In the genomic region with DNA sequence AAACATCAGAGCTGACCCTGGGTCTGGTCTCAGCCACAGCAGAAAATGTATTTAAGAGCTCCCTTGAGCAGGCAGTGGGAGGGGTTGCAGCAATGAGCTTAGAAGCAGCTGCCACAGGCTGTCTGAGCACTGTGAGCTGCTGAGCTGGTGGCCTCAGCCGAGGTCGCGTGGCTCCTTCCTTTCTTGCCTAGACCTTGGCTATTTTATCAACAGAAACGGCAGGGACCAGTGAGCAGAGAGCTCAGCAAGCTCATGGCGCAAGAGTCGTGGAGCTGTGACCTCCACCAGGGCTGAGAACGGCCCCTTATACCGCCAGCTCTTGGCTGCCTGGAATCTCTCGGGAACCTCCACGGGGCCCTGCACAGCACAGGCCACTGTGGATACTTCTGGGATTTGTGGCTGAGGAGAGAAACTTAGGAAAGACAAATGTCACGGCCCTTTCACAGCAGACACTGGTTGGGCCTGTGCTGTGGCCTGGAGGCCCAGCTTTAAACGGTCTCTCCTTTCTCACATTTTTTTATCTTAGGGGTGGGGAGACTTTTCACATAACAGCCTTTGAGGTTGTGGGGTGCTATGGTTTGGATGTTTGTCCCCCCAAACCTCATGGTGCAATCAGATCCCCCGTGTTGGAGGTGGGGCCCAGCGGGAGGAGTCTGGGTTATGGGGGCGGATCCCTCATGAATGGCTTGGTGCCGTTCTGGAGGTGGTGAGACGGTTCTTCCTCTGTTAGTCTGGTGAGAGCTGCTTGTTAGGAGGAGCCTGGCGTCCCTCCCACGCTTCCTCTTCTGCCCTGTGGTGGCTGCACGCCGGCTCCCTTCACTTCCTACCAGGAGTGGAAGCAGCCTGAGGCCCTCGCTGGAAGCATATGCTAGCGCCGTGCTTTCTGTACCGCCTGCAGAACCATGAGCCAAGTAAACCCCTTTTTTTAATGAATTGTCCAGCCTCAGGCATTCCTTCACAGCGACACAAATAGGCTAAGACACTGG, we compare ENCODE assay signal across 11 cellular contexts. TPM values are rescaled to one million over a fixed set of nuclear protein-coding genes. Genes with fewer than 3 reads are reported as not detected.
DNase-seq lines count a peak whose midpoint lies in the region; ATAC-seq and TF ChIP-seq lines count a peak whose summit lies in the region.
"Had no signal": no experiment of that assay in that cellular context is flagged by ENCODE, and none has a peak within 500 bp of the region (broad histone marks: within the 10 kb centered on the region; RNA-seq: fewer than 3 reads in every experiment).

No MANE protein-coding gene starts in this region.

- H3K9me3 ChIP-seq in AG04450 (ENCODE audit: control insufficient read depth, insufficient read depth, low read length) = peaks cover 3% of the 10 kb centered on the region; the same call in 1 of the 2 replicates
- no peaks in the 10 kb centered on the region for H3K9me3 ChIP-seq in adipocyte (ENCODE audit: control insufficient read depth, low read length)
- H3K9me3 ChIP-seq in right lobe of liver = no peaks in the 10 kb centered on the region

- TF ChIP-seq CTCF in AG04450 (IDR thresholded peaks at IDR 0.05; ENCODE audit: low read depth, low read length) (no peak), NB4 (IDR thresholded peaks at IDR 0.05; ENCODE audit: low read depth, low read length) (no peak), right lobe of liver (IDR thresholded peaks at IDR 0.05) (no peak)

- H3K4me3 ChIP-seq in AG04450 (ENCODE audit: low read depth, low read length) = no peak overlapping the region
- H3K4me3 ChIP-seq in NB4 (ENCODE audit: low read depth, low read length) = no peak overlapping the region
- H3K4me3 ChIP-seq in adipocyte (ENCODE audit: low read length) = no peak overlapping the region
- H3K4me3 ChIP-seq in right lobe of liver = no peak overlapping the region

- CTCF ChIA-PET in AG04450 (lab: Charles Lee) = interaction anchor here (1.2 kb wide), 1 partner anchor 9 kb away, joined by 4 read pairs; no protein-coding TSS in a partner anchor

- peak overlapping the region; percentile 41 for H3K9ac ChIP-seq in adipocyte (ENCODE audit: low read length)

- no peaks in the 10 kb centered on the region for H3K27me3 ChIP-seq in AG04450 (ENCODE audit: control insufficient read depth, insufficient read depth, low read length)
- peaks cover 15% of the 10 kb centered on the region for H3K27me3 ChIP-seq in adipocyte (replicated peaks; ENCODE audit: control insufficient read depth, insufficient read depth, low read length)
- no peaks in the 10 kb centered on the region for H3K27me3 ChIP-seq in right lobe of liver

- no peak for DNase-seq in AG04450 (ENCODE audit: low read depth, low spot score)
- DNase-seq in NB4 (ENCODE audit: low read depth) = peak; percentile 94
- no peak for DNase-seq in adipocyte (ENCODE audit: low read depth)
- no peak for DNase-seq in right lobe of liver
- no peak for DNase-seq in GOT3 (lab: John Stamatoyannopoulos, UW)
- DNase-seq: activated naive CD4-positive, alpha-beta T cell; EL had no signal

- H3K4me1 ChIP-seq in adipocyte (ENCODE audit: control insufficient read depth, insufficient read depth, low read length) = peaks cover 11% of the 10 kb centered on the region
- H3K4me1 ChIP-seq in right lobe of liver = no peaks in the 10 kb centered on the region

- H3K27ac ChIP-seq in AG04450 (ENCODE audit: low read depth, low read length) = peak overlapping the region; percentile 31
- H3K27ac ChIP-seq in right lobe of liver = no peak overlapping the region

- POLR2A ChIA-PET in AG04450 (lab: Yijun Ruan, JAX) = no interaction called here

- intact Hi-C loops in right lobe of liver (cut with DNase I) = no loop called here

- H3K36me3 ChIP-seq in adipocyte (ENCODE audit: control insufficient read depth, insufficient read depth, low read length, severe bottlenecking) (no peaks in the 10 kb centered on the region), right lobe of liver (no peaks in the 10 kb centered on the region)

- WGBS in right lobe of liver (ENCODE audit: insufficient coverage, low coverage, low lambda C conversion rate, missing lambda C conversion rate) = 73% methylated on average over 8 of the region's 26 CpGs

- TF ChIP-seq POLR2A in NB4 (IDR thresholded peaks at IDR 0.05; ENCODE audit: extremely low read depth, insufficient read length) = no peak
- no peak for TF ChIP-seq POLR2A in right lobe of liver (IDR thresholded peaks at IDR 0.05)

- ATAC-seq in right lobe of liver (peak in 3 of 4 donors; percentile 27 to 41 (median 31)), GM19452 (IDR thresholded peaks at IDR 0.05; ENCODE audit: unreplicated experiment) (no peak), GM19463 (IDR thresholded peaks at IDR 0.05; ENCODE audit: unreplicated experiment) (no peak)
- no peak for ATAC-seq in activated CD4-positive, CD25-positive, alpha-beta regulatory T cell treated with anti-CD3 and anti-CD28 coated beads, Interleukin-2, amount 50 U/mL, for 24 hours

RNA-seq across cellular contexts. Expression of gene ALLC, which starts 1.7 kb away (rescaled TPM):
- not detected in 2 replicates for polyA plus RNA-seq in AG04450 (2011; rRNA removed)
- not detected in 2 replicates for polyA minus RNA-seq in AG04450 (2011; rRNA and poly(A)+ RNA removed)
- under 1 TPM in 5 of 6 experiments, not detected in 1; 0.18 to 0.63 (median 0.31) TPM for total RNA-seq in right lobe of liver
- total RNA-seq: SK-MEL-5 had no signal

RNA-seq across cellular contexts. Expression of gene DCDC2C, which starts 43.6 kb away (rescaled TPM):
- polyA plus RNA-seq in AG04450 (2011; rRNA removed) = not detected in 2 replicates
- not detected in 2 replicates for polyA minus RNA-seq in AG04450 (2011; rRNA and poly(A)+ RNA removed)
- total RNA-seq in right lobe of liver = not detected
- total RNA-seq: SK-MEL-5 had no signal

Comparison
In these comparisons a context has a peak if more than half of its experiments do, and no peak if none do; other contexts are left out.
1. ATAC-seq: peak in right lobe of liver (3 of 4); none in activated CD4-positive, CD25-positive, alpha-beta regulatory T cell treated with anti-CD3 and anti-CD28 coated beads, Interleukin-2, amount 50 U/mL, for 24 hours (0 of 2), GM19452 (single experiment) and GM19463 (single experiment).